ENCODE assay signal across 8 cellular contexts in genomic region chr1:232806071-232806510, GRCh38. TPM values are rescaled to one million over a fixed set of nuclear protein-coding genes. Genes with fewer than 3 reads are reported as not detected.
DNase-seq lines count a peak whose midpoint lies in the region; ATAC-seq and TF ChIP-seq lines count a peak whose summit lies in the region.

No MANE protein-coding gene starts in this region.

- H3K4me1 ChIP-seq in adipocyte (ENCODE audit: control insufficient read depth, insufficient read depth, low read length), result peaks cover 18% of the 10 kb centered on the region
- H3K4me1 ChIP-seq in thoracic aorta (ENCODE audit: control insufficient read depth in 1 of 2, low read depth in 2 of 2), result peaks cover 3 to 8% of the 10 kb centered on the region in 2 donors

- peaks cover 21% of the 10 kb centered on the region for H3K4me1 Mint-ChIP-seq in activated CD8-positive, alpha-beta memory T cell treated with anti-CD3 and anti-CD28 coated beads, Interleukin-2, amount 10 ng/mL, durations not matched to agents 7 days and 5 days

- H3K9me3 Mint-ChIP-seq in activated CD8-positive, alpha-beta memory T cell treated with anti-CD3 and anti-CD28 coated beads, Interleukin-2, amount 10 ng/mL, durations not matched to agents 7 days and 5 days (ENCODE audit: low read depth), result peaks cover 5% of the 10 kb centered on the region

- H3K4me3 ChIP-seq in adipocyte (ENCODE audit: low read length) (peak overlapping the region; percentile 86), kidney epithelial cell (ENCODE audit: low read depth, low read length) (peak overlapping the region; percentile 49), thoracic aorta (peak overlapping the region; percentile 81)

- H3K36me3 Mint-ChIP-seq in activated CD8-positive, alpha-beta memory T cell treated with anti-CD3 and anti-CD28 coated beads, Interleukin-2, amount 10 ng/mL, durations not matched to agents 7 days and 5 days, result peaks cover 15% of the 10 kb centered on the region

- no peak for TF ChIP-seq CTCF in kidney epithelial cell (IDR thresholded peaks at IDR 0.05; ENCODE audit: insufficient read depth, low read length, poor library complexity, severe bottlenecking)
- TF ChIP-seq CTCF in thoracic aorta (IDR thresholded peaks at IDR 0.05), result no peak

- peak overlapping the region; percentile 89 for H3K9ac ChIP-seq in adipocyte (ENCODE audit: low read length)

- H3K27ac ChIP-seq in thoracic aorta, result no peak overlapping the region

- H3K27me3 ChIP-seq in adipocyte (replicated peaks; ENCODE audit: control insufficient read depth, insufficient read depth, low read length) (no peaks in the 10 kb centered on the region), kidney epithelial cell (ENCODE audit: control insufficient read depth, insufficient read depth, low read length) (no peaks in the 10 kb centered on the region), thoracic aorta (replicated peaks; ENCODE audit: insufficient read depth) (no peaks in the 10 kb centered on the region)

- H3K9me3 ChIP-seq in adipocyte (ENCODE audit: control insufficient read depth, low read length) (no peaks in the 10 kb centered on the region), thoracic aorta (peaks cover 4% of the 10 kb centered on the region)

- H3K27me3 Mint-ChIP-seq in activated CD8-positive, alpha-beta memory T cell treated with anti-CD3 and anti-CD28 coated beads, Interleukin-2, amount 10 ng/mL, durations not matched to agents 7 days and 5 days, result peaks cover 12% of the 10 kb centered on the region

- H3K4me3 Mint-ChIP-seq in activated CD8-positive, alpha-beta memory T cell treated with anti-CD3 and anti-CD28 coated beads, Interleukin-2, amount 10 ng/mL, durations not matched to agents 7 days and 5 days, result peak overlapping the region; percentile 84

- CTCF ChIA-PET in activated CD8-positive, alpha-beta memory T cell treated with anti-CD3 and anti-CD28 coated beads, Interleukin-2, amount 10 ng/mL, durations not matched to agents 7 days and 5 days (lab: Charles Lee), result interaction anchor here (1.0 to 1.8 kb wide), 2 partner anchors 9 to 12 kb away, joined by 4 read pairs; no protein-coding TSS in a partner anchor

- H3K27ac Mint-ChIP-seq in activated CD8-positive, alpha-beta memory T cell treated with anti-CD3 and anti-CD28 coated beads, Interleukin-2, amount 10 ng/mL, durations not matched to agents 7 days and 5 days, result peak overlapping the region; percentile 24

- DNase-seq in activated CD8-positive, alpha-beta memory T cell treated with anti-CD3 and anti-CD28 coated beads, Interleukin-2, amount 10 ng/mL, durations not matched to agents 7 days and 5 days, result no peak
- DNase-seq in activated CD8-positive, alpha-beta memory T cell treated with anti-CD3 and anti-CD28 coated beads, Interleukin-2, amount 50 U/mL, for 4 hours, result no peak
- DNase-seq in adipocyte (ENCODE audit: low read depth), result no peak
- DNase-seq in kidney epithelial cell (ENCODE audit: low read depth), result no peak
- DNase-seq in thoracic aorta (ENCODE audit: low spot score), result no peak
- no peak for DNase-seq in HuH-7.5 (ENCODE audit: low spot score)
- DNase-seq in cortex of kidney (lab: John Stamatoyannopoulos, UW), result no peak
- no peak for DNase-seq in NOMO-1 (lab: John Stamatoyannopoulos, UW; ENCODE audit: unreplicated experiment in 2 of 2)

- ATAC-seq in activated CD8-positive, alpha-beta memory T cell treated with anti-CD3 and anti-CD28 coated beads, Interleukin-2, amount 10 ng/mL, durations not matched to agents 7 days and 5 days, result no peak
- ATAC-seq in thoracic aorta (ENCODE audit: insufficient number of reproducible peaks, low FRiP score, low read depth), result no peak

- no peaks in the 10 kb centered on the region for H3K36me3 ChIP-seq in adipocyte (ENCODE audit: control insufficient read depth, insufficient read depth, low read length, severe bottlenecking)
- no peaks in the 10 kb centered on the region for H3K36me3 ChIP-seq in kidney epithelial cell (ENCODE audit: control insufficient read depth, insufficient read depth, low read length)
- H3K36me3 ChIP-seq in thoracic aorta, result no peaks in the 10 kb centered on the region

RNA-seq across cellular contexts. Expression of gene MAP10, which starts 0.9 kb away (rescaled TPM):
- total RNA-seq in activated CD8-positive, alpha-beta memory T cell treated with anti-CD3 and anti-CD28 coated beads, Interleukin-2, amount 10 ng/mL, durations not matched to agents 7 days and 5 days, result 1 to 10 TPM; 2.5 to 2.8 TPM
- total RNA-seq in kidney epithelial cell (3.7 and 5.5 TPM in 2 replicates), thoracic aorta (1 to 10 TPM; 1.5 to 2.4 TPM)
